ENCODE assay signal across 24 cellular contexts in the genomic region with DNA sequence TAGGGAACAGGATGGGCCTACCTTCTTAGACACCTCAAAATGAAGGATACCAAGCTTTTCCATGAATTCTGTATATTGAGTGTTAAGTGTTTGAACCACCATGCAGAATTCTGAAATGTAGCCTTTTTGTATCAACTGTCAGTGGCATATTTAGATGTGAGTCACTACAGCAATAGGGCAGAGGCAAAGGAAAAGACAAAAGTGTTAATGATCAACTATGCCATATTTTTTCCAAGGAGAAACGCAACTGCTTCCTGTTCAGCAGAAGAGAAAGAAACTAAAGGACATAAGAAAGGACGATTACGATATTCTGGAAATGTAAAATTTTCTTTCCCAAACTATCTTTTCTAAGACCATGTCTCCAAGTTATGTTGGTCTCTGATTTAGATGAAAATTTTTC.
"Had no signal": no experiment of that assay in that cellular context is flagged by ENCODE, and none has a peak within 500 bp of the region (broad histone marks: within the 10 kb centered on the region; RNA-seq: fewer than 3 reads in every experiment).

No MANE protein-coding gene starts in this region.

- ATAC-seq: activated T-cell treated with anti-CD3 and anti-CD28 coated beads, Interleukin-2, amount 50 U/mL, for 4 hours; SK-N-SH treated with all-trans-retinoic acid at 6 μM for 48 hours had no signal

- H3K9me3 Mint-ChIP-seq: activated B cell treated with CpG ODN at 0.5 μM for 24 hours; activated CD4-positive, alpha-beta T cell treated with anti-CD3 and anti-CD28 coated beads, Interleukin-2, amount 10 ng/mL, durations not matched to agents 24 days and 14 days; activated T-cell treated with anti-CD3 and anti-CD28 coated beads, Interleukin-2, amount 50 U/mL, for 4 hours; T-helper 1 cell treated with Interleukin-12 subunit alpha and Interleukin-12 subunit beta and Interleukin-4 antibody, amounts not matched to agents 30 μg/mL and 1 μg/mL, for 36 hours had no signal

- H3K27me3 ChIP-seq: Peyer's patch, SJSA1 had no signal

- H3K36me3 Mint-ChIP-seq: activated naive CD8-positive, alpha-beta T cell; brain had no signal

- H3K9me3 ChIP-seq: Peyer's patch, SJSA1 had no signal

- H3K4me1 Mint-ChIP-seq: activated B cell treated with CpG ODN at 0.5 μM for 24 hours; activated CD4-positive, alpha-beta T cell treated with anti-CD3 and anti-CD28 coated beads, Interleukin-2, amount 10 ng/mL, durations not matched to agents 24 days and 14 days; brain had no signal

- DNase-seq: activated B cell treated with CpG ODN at 0.5 μM for 24 hours; activated CD4-positive, alpha-beta T cell treated with anti-CD3 and anti-CD28 coated beads for 1 hour; activated CD4-positive, alpha-beta T cell treated with anti-CD3 and anti-CD28 coated beads, Interleukin-2, amount 10 ng/mL, durations not matched to agents 24 days and 14 days; activated CD4-positive, alpha-beta T cell treated with anti-CD3 and anti-CD28 coated beads, Interleukin-2, amount 50 U/mL, for 48 hours; activated CD8-positive, alpha-beta memory T cell treated with anti-CD3 and anti-CD28 coated beads for 24 hours; activated effector memory CD4-positive, alpha-beta T cell treated with anti-CD3 and anti-CD28 coated beads, Interleukin-2, amount 50 U/mL, for 16 hours; activated naive CD4-positive, alpha-beta T cell treated with Interleukin-2 at 50 U/mL for 16 hours; activated T-cell treated with anti-CD3 and anti-CD28 coated beads, Interleukin-2, amount 50 U/mL, for 4 hours; amygdala; Karpas-422; NCI-H1105 treated with DMSO at 0.1 percent for 48 hours; NCI-H146; NCI-H187 treated with DMSO at 0.1 percent for 48 hours; NCI-H2081 treated with DMSO at 0.1 percent for 48 hours; NCI-H446; Peyer's patch; SHP77; SW 1271; T-helper 9 cell had no signal

- H3K36me3 ChIP-seq: Peyer's patch, SJSA1 had no signal

- H3K4me3 ChIP-seq: Peyer's patch, SJSA1 had no signal

- H3K27ac ChIP-seq: Peyer's patch, SJSA1 had no signal

- H3K27me3 Mint-ChIP-seq: activated B cell treated with CpG ODN at 0.5 μM for 24 hours; activated CD4-positive, alpha-beta T cell treated with anti-CD3 and anti-CD28 coated beads, Interleukin-2, amount 10 ng/mL, durations not matched to agents 24 days and 14 days; activated naive CD8-positive, alpha-beta T cell had no signal

- H3K4me3 Mint-ChIP-seq: activated B cell treated with CpG ODN at 0.5 μM for 24 hours; activated CD4-positive, alpha-beta T cell treated with anti-CD3 and anti-CD28 coated beads, Interleukin-2, amount 10 ng/mL, durations not matched to agents 24 days and 14 days; activated naive CD8-positive, alpha-beta T cell; activated T-cell treated with anti-CD3 and anti-CD28 coated beads, Interleukin-2, amount 50 U/mL, for 4 hours; brain; T-helper 1 cell treated with Interleukin-12 subunit alpha and Interleukin-12 subunit beta and Interleukin-4 antibody, amounts not matched to agents 30 μg/mL and 1 μg/mL, for 36 hours had no signal

- H3K27ac Mint-ChIP-seq: activated B cell treated with CpG ODN at 0.5 μM for 24 hours; activated CD4-positive, alpha-beta T cell treated with anti-CD3 and anti-CD28 coated beads, Interleukin-2, amount 10 ng/mL, durations not matched to agents 24 days and 14 days; activated naive CD8-positive, alpha-beta T cell; brain; T-helper 1 cell treated with Interleukin-12 subunit alpha and Interleukin-12 subunit beta and Interleukin-4 antibody, amounts not matched to agents 30 μg/mL and 1 μg/mL, for 36 hours had no signal

- H3K4me1 ChIP-seq: Peyer's patch, SJSA1 had no signal
